Comparison of ENCODE assay signal across 2 cellular contexts in the genomic region with DNA sequence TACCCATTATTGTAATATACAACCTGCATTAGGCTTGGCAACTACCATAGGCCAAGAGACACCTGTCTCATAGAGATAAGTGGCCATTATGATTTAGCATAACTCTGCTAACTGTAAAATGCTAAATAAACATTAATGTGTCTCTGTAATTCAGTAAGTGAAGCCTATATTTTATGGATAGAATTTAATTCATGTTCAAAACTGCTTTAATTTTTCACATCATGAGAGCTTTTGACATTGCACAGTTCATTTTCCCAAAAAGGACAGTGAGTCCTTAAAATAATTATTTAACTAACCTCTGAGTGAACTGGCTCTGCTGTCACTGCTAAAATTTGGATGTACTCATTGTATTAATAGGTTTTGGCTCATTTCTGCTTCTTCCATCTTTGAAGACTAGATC.
TF ChIP-seq lines count a peak whose summit lies in the region.

No MANE protein-coding gene starts in this region.

TF ChIP-seq in SK-N-SH treated with all-trans-retinoic acid at 6 μM for 48 hours, 23 proteins besides CTCF, POLR2A, EP300 and RAD21 (continued from another document):
- TF ChIP-seq, protein P1, sequence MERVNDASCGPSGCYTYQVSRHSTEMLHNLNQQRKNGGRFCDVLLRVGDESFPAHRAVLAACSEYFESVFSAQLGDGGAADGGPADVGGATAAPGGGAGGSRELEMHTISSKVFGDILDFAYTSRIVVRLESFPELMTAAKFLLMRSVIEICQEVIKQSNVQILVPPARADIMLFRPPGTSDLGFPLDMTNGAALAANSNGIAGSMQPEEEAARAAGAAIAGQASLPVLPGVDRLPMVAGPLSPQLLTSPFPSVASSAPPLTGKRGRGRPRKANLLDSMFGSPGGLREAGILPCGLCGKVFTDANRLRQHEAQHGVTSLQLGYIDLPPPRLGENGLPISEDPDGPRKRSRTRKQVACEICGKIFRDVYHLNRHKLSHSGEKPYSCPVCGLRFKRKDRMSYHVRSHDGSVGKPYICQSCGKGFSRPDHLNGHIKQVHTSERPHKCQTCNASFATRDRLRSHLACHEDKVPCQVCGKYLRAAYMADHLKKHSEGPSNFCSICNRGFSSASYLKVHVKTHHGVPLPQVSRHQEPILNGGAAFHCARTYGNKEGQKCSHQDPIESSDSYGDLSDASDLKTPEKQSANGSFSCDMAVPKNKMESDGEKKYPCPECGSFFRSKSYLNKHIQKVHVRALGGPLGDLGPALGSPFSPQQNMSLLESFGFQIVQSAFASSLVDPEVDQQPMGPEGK (CRISPR knock-in tag; IDR thresholded peaks at IDR 0.05; ENCODE audit: borderline replicate concordance): peak; percentile 77; the same call in 1 of the 2 replicates
- TF ChIP-seq POU6F1 (CRISPR knock-in tag; IDR thresholded peaks at IDR 0.05; ENCODE audit: borderline replicate concordance, low read depth) (peak; percentile 87; the same call in 1 of the 2 replicates), TCF4 (CRISPR knock-in tag; IDR thresholded peaks at IDR 0.05; ENCODE audit: borderline replicate concordance) (no peak), GLIS3 (CRISPR knock-in tag; IDR thresholded peaks at IDR 0.05) (no peak), SNAI2 (CRISPR knock-in tag; IDR thresholded peaks at IDR 0.05) (peak; percentile 98)
- TF ChIP-seq, protein P2, sequence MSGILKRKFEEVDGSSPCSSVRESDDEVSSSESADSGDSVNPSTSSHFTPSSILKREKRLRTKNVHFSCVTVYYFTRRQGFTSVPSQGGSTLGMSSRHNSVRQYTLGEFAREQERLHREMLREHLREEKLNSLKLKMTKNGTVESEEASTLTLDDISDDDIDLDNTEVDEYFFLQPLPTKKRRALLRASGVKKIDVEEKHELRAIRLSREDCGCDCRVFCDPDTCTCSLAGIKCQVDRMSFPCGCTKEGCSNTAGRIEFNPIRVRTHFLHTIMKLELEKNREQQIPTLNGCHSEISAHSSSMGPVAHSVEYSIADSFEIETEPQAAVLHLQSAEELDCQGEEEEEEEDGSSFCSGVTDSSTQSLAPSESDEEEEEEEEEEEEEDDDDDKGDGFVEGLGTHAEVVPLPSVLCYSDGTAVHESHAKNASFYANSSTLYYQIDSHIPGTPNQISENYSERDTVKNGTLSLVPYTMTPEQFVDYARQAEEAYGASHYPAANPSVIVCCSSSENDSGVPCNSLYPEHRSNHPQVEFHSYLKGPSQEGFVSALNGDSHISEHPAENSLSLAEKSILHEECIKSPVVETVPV (CRISPR knock-in tag; IDR thresholded peaks at IDR 0.05): no peak

TF ChIP-seq in SK-N-SH, 30 proteins besides CTCF, POLR2A, EP300 and RAD21 (continued from another document):
- TF ChIP-seq, protein P3, sequence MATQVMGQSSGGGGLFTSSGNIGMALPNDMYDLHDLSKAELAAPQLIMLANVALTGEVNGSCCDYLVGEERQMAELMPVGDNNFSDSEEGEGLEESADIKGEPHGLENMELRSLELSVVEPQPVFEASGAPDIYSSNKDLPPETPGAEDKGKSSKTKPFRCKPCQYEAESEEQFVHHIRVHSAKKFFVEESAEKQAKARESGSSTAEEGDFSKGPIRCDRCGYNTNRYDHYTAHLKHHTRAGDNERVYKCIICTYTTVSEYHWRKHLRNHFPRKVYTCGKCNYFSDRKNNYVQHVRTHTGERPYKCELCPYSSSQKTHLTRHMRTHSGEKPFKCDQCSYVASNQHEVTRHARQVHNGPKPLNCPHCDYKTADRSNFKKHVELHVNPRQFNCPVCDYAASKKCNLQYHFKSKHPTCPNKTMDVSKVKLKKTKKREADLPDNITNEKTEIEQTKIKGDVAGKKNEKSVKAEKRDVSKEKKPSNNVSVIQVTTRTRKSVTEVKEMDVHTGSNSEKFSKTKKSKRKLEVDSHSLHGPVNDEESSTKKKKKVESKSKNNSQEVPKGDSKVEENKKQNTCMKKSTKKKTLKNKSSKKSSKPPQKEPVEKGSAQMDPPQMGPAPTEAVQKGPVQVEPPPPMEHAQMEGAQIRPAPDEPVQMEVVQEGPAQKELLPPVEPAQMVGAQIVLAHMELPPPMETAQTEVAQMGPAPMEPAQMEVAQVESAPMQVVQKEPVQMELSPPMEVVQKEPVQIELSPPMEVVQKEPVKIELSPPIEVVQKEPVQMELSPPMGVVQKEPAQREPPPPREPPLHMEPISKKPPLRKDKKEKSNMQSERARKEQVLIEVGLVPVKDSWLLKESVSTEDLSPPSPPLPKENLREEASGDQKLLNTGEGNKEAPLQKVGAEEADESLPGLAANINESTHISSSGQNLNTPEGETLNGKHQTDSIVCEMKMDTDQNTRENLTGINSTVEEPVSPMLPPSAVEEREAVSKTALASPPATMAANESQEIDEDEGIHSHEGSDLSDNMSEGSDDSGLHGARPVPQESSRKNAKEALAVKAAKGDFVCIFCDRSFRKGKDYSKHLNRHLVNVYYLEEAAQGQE (IDR thresholded peaks at IDR 0.05; ENCODE audit: low read depth, low read length): no peak
- TF ChIP-seq TAF1 (IDR thresholded peaks at IDR 0.05; ENCODE audit: borderline replicate concordance, low read depth, low read length) (no peak), YY1 (IDR thresholded peaks at IDR 0.05; ENCODE audit: low read depth) (no peak), CHD2 (IDR thresholded peaks at IDR 0.05; ENCODE audit: low read length, partially characterized antibody) (no peak), GABPA (IDR thresholded peaks at IDR 0.05; ENCODE audit: low read depth) (no peak), RCOR1 (IDR thresholded peaks at IDR 0.05; ENCODE audit: low read length) (no peak)
